Comparison of ENCODE assay signal across 31 cellular contexts in genomic region chr1:55717111-55717510, GRCh38.
A peak's percentile ranks its signal among the peaks of the same experiment; 100 is the strongest.
DNase-seq lines count a peak whose midpoint lies in the region; ATAC-seq and TF ChIP-seq lines count a peak whose summit lies in the region.
"Had no signal": no experiment of that assay in that cellular context is flagged by ENCODE, and none has a peak within 500 bp of the region (broad histone marks: within the 10 kb centered on the region; RNA-seq: fewer than 3 reads in every experiment).

No MANE protein-coding gene starts in this region.

- peaks cover 0 to 52% (median 36%) of the 10 kb centered on the region in 4 donors for H3K4me1 ChIP-seq in tibial artery

- H3K9me3 Mint-ChIP-seq in HFFc6 = no peaks in the 10 kb centered on the region
- H3K9me3 Mint-ChIP-seq: activated CD4-positive, alpha-beta T cell treated with anti-CD3 and anti-CD28 coated beads, Interleukin-2, amount 10 ng/mL, durations not matched to agents 7 days and 5 days; effector memory CD8-positive, alpha-beta T cell; naive B cell had no signal

- peaks cover 74% of the 10 kb centered on the region for H3K4me1 Mint-ChIP-seq in HFFc6 (ENCODE audit: low read depth)
- H3K4me1 Mint-ChIP-seq: activated CD4-positive, alpha-beta T cell treated with anti-CD3 and anti-CD28 coated beads, Interleukin-2, amount 10 ng/mL, durations not matched to agents 7 days and 5 days; naive B cell had no signal

- H3K36me3 ChIP-seq in brain microvascular endothelial cell (replicated peaks) (no peaks in the 10 kb centered on the region), tibial artery (no peaks in the 10 kb centered on the region)
- H3K36me3 ChIP-seq: BLaER1 treated with 17β-estradiol and CSF1 and Interleukin-3, amounts not matched to agents 10 nM and 100 nM; breast epithelium; thyroid gland had no signal

- ATAC-seq in HG03159 (IDR thresholded peaks at IDR 0.05; ENCODE audit: unreplicated experiment) (no peak), GM21360 (IDR thresholded peaks at IDR 0.05; ENCODE audit: unreplicated experiment) (no peak)
- ATAC-seq: effector memory CD8-positive, alpha-beta T cell; HCT116; left ventricle myocardium superior; Panc1; psoas muscle; stimulated activated naive CD8-positive, alpha-beta T cell treated with anti-CD3 and anti-CD28 coated beads, Interleukin-15, Interleukin-2, amounts not matched to agents 100 U/mL and 50 U/mL, for 24 hours; WTC11 had no signal

- intact Hi-C loops in tibial artery (cut with DNase I; ENCODE audit: low total_unique reads) = no loop called here

- H3K27me3 ChIP-seq in brain microvascular endothelial cell (replicated peaks) (no peaks in the 10 kb centered on the region), tibial artery (no peaks in the 10 kb centered on the region)
- H3K27me3 ChIP-seq: BLaER1 treated with 17β-estradiol and CSF1 and Interleukin-3, amounts not matched to agents 10 nM and 100 nM; breast epithelium; thyroid gland had no signal

- H3K4me3 ChIP-seq in brain microvascular endothelial cell (ENCODE audit: low read depth, low read length) (no peak overlapping the region), tibial artery (no peak overlapping the region)
- H3K4me3 ChIP-seq: BLaER1 treated with 17β-estradiol and CSF1 and Interleukin-3, amounts not matched to agents 10 nM and 100 nM; breast epithelium; coronary artery; psoas muscle; thyroid gland had no signal

- peak overlapping the region; percentile 55 for H3K27ac ChIP-seq in brain microvascular endothelial cell
- H3K27ac ChIP-seq in tibial artery = peak overlapping the region; percentile 69 to 73
- H3K27ac ChIP-seq: BLaER1 treated with 17β-estradiol and CSF1 and Interleukin-3, amounts not matched to agents 10 nM and 100 nM had no signal

- no peaks in the 10 kb centered on the region for H3K9me3 ChIP-seq in tibial artery
- H3K9me3 ChIP-seq: BLaER1 treated with 17β-estradiol and CSF1 and Interleukin-3, amounts not matched to agents 10 nM and 100 nM; breast epithelium; psoas muscle; thyroid gland had no signal

- H3K27ac Mint-ChIP-seq in HFFc6 = peak overlapping the region; percentile 95
- H3K27ac Mint-ChIP-seq: activated CD4-positive, alpha-beta T cell treated with anti-CD3 and anti-CD28 coated beads, Interleukin-2, amount 10 ng/mL, durations not matched to agents 7 days and 5 days; effector memory CD8-positive, alpha-beta T cell; naive B cell; WTC11 had no signal

- TF ChIP-seq CTCF in HFFc6 (IDR thresholded peaks at IDR 0.05) (no peak), brain microvascular endothelial cell (IDR thresholded peaks at IDR 0.05; ENCODE audit: low read depth, low read length, missing control alignments) (no peak), tibial artery (IDR thresholded peaks at IDR 0.05) (no peak)

- H3K27me3 Mint-ChIP-seq in HFFc6 (ENCODE audit: insufficient read depth) = no peaks in the 10 kb centered on the region; the same call in 1 of the 2 replicates
- H3K27me3 Mint-ChIP-seq: activated CD4-positive, alpha-beta T cell treated with anti-CD3 and anti-CD28 coated beads, Interleukin-2, amount 10 ng/mL, durations not matched to agents 7 days and 5 days had no signal

- DNase-seq in HFFc6 (no peak), brain microvascular endothelial cell (no peak), iris pigment epithelial cell (ENCODE audit: low read depth) (peak; percentile 50), tibial artery (no peak), NCI-H1436 treated with DMSO at 0.1 percent for 48 hours (lab: John Stamatoyannopoulos, UW) (no peak)
- DNase-seq: activated CD4-positive, alpha-beta T cell treated with anti-CD3 and anti-CD28 coated beads, Interleukin-2, amount 10 ng/mL, durations not matched to agents 7 days and 5 days; activated naive CD4-positive, alpha-beta T cell treated with Interleukin-2 at 50 U/mL for 16 hours; activated T-cell treated with anti-CD3 and anti-CD28 coated beads, Interleukin-2, amount 50 U/mL, for 48 hours; DMS79; effector memory CD8-positive, alpha-beta T cell; erythroblast; islet precursor cell; Kasumi-1; left ventricle myocardium superior; naive B cell; NCI-H146; NCI-H510A treated with DMSO at 0.1 percent for 48 hours; psoas muscle; SHP77; stimulated activated naive CD8-positive, alpha-beta T cell treated with anti-CD3 and anti-CD28 coated beads, Interleukin-15, Interleukin-2, amounts not matched to agents 100 U/mL and 50 U/mL, for 24 hours; SW 1271; T1000; thyroid gland had no signal

- peak overlapping the region; percentile 12; the same call in 1 of the 2 replicates for H3K4me3 Mint-ChIP-seq in HFFc6
- H3K4me3 Mint-ChIP-seq: activated CD4-positive, alpha-beta T cell treated with anti-CD3 and anti-CD28 coated beads, Interleukin-2, amount 10 ng/mL, durations not matched to agents 7 days and 5 days; effector memory CD8-positive, alpha-beta T cell; naive B cell; WTC11 had no signal

- no peaks in the 10 kb centered on the region; the same call in 1 of the 2 replicates for H3K36me3 Mint-ChIP-seq in HFFc6 (ENCODE audit: low read depth)
- H3K36me3 Mint-ChIP-seq: naive B cell, WTC11 had no signal

- in situ Hi-C loops in brain microvascular endothelial cell (cut with HindIII; ENCODE audit: low pct_ligation_motif_present, low sequenced_read_pairs) = no loop called here
